Comparison of ENCODE assay signal across 23 cellular contexts in genomic region chr3:115251509-115251908, GRCh38.
DNase-seq lines count a peak whose midpoint lies in the region; ATAC-seq, FAIRE-seq and TF ChIP-seq lines count a peak whose summit lies in the region.
"Had no signal": no experiment of that assay in that cellular context is flagged by ENCODE, and none has a peak within 500 bp of the region (broad histone marks: within the 10 kb centered on the region; RNA-seq: fewer than 3 reads in every experiment).

No MANE protein-coding gene starts in this region.

- H3K79me2 ChIP-seq in PC-3 (ENCODE audit: low read length) (no peaks in the 10 kb centered on the region), keratinocyte (ENCODE audit: control insufficient read depth, insufficient read depth, low read length) (no peaks in the 10 kb centered on the region)

- H3K9me3 ChIP-seq in PC-3 (ENCODE audit: low read length), result no peaks in the 10 kb centered on the region
- H3K9me3 ChIP-seq in keratinocyte (ENCODE audit: control insufficient read depth, low read depth, low read length), result no peaks in the 10 kb centered on the region

- FAIRE-seq in bronchial epithelial cell (lab: Jason Lieb, UNC) (no peak), keratinocyte (lab: Jason Lieb, UNC) (peak; percentile 5)
- FAIRE-seq: GM12892, GM18507 had no signal

- POLR2A ChIA-PET in PC-3 (lab: Charles Lee; ENCODE audit: unreplicated experiment), result no interaction called here

- TF ChIP-seq CTCF in PC-3 (conservative IDR thresholded peaks at IDR 0.05; ENCODE audit: low read depth, low read length) (no peak), bronchial epithelial cell (IDR thresholded peaks at IDR 0.05; ENCODE audit: insufficient read depth, low read length, severe bottlenecking) (no peak), keratinocyte (optimal IDR thresholded peaks at IDR 0.05 in 1 of 3, IDR thresholded peaks at IDR 0.05 in 1 of 3, conservative IDR thresholded peaks at IDR 0.05 in 1 of 3; ENCODE audit: extremely low read depth in 1 of 3, insufficient read depth in 2 of 3, low read length in 3 of 3) (no peak)

- H3K9me1 ChIP-seq in keratinocyte (ENCODE audit: control insufficient read depth, extremely low read depth, insufficient read depth, low read length), result no peaks in the 10 kb centered on the region

- ATAC-seq in PC-3 (peak; percentile 59), HG02571 (IDR thresholded peaks at IDR 0.05; ENCODE audit: unreplicated experiment) (no peak)
- ATAC-seq: GM23338 had no signal

- H3F3A ChIP-seq in PC-3 (ENCODE audit: low read length, unreplicated experiment), result no peaks in the 10 kb centered on the region

- H3K4me2 ChIP-seq in PC-3 (ENCODE audit: low read length), result no peak overlapping the region
- H3K4me2 ChIP-seq in keratinocyte (ENCODE audit: control insufficient read depth, extremely low read depth, insufficient read depth, low read depth, low read length), result no peak overlapping the region
- H3K4me2 ChIP-seq: GM23338 had no signal

- dilution Hi-C loops in keratinocyte (cut with MboI; ENCODE audit: extremely low pct_ligation_motif_present, low sequenced_read_pairs), result no loop called here

- H3K4me1 ChIP-seq in PC-3 (ENCODE audit: insufficient read depth, low read length) (peaks cover 24% of the 10 kb centered on the region), keratinocyte (ENCODE audit: control insufficient read depth, extremely low read depth, insufficient read depth, low read length) (peaks cover 11% of the 10 kb centered on the region)

- CTCF ChIA-PET in PC-3 (lab: Charles Lee), result no interaction called here

- H4K20me1 ChIP-seq in PC-3 (ENCODE audit: low read length) (no peaks in the 10 kb centered on the region), keratinocyte (ENCODE audit: control insufficient read depth, extremely low read depth, insufficient read depth, low read length) (no peaks in the 10 kb centered on the region)

- BruUV-seq in PC-3 (replicated peaks; lab: Mats Ljungman, UMichigan), result no TSS peak

- H3K36me3 ChIP-seq in PC-3 (ENCODE audit: low read depth, low read length) (no peaks in the 10 kb centered on the region), bronchial epithelial cell (ENCODE audit: control insufficient read depth, insufficient read depth, low read length) (no peaks in the 10 kb centered on the region), keratinocyte (ENCODE audit: control insufficient read depth in 2 of 2, extremely low read depth in 1 of 2, insufficient read depth in 2 of 2, low read length in 2 of 2) (no peaks in the 10 kb centered on the region)
- H3K36me3 ChIP-seq: MG63 had no signal

- DNase-seq in COLO829 (ENCODE audit: low spot score), result peak; percentile 17
- peak; percentile 52 for DNase-seq in PC-3
- peak; percentile 52 for DNase-seq in bronchial epithelial cell (ENCODE audit: low read depth)
- DNase-seq in keratinocyte (ENCODE audit: low read depth, low spot score), result no peak
- no peak for DNase-seq in dedifferentiated amniotic fluid mesenchymal stem cell (ENCODE audit: extremely low spot score)
- DNase-seq in DMS114 treated with DMSO at 0.1 percent for 48 hours (lab: John Stamatoyannopoulos, UW; ENCODE audit: unreplicated experiment), result no peak
- DNase-seq in NCI-H146 (lab: John Stamatoyannopoulos, UW), result no peak
- DNase-seq: Calu3; CD4-positive, alpha-beta memory T cell; DMS53; EL; KG1; MG63; NCI-H1048; NCI-H1436 treated with DMSO at 0.1 percent for 48 hours; NCI-H2029 treated with DMSO at 0.1 percent for 48 hours; NCI-H2171 treated with DMSO at 0.1 percent for 48 hours; NCI-H748 treated with DMSO at 0.1 percent for 48 hours; SIG-M5 had no signal

- H3K27ac ChIP-seq in PC-3 (ENCODE audit: low read length) (no peak overlapping the region), keratinocyte (ENCODE audit: control insufficient read depth, insufficient read depth, low read length) (no peak overlapping the region)

- H2AFZ ChIP-seq in PC-3 (ENCODE audit: low read length) (no peak overlapping the region), keratinocyte (ENCODE audit: control insufficient read depth, low read length) (no peak overlapping the region)
- H2AFZ ChIP-seq: GM23338 had no signal

- H3K9ac ChIP-seq in PC-3 (ENCODE audit: low read length) (no peak overlapping the region), keratinocyte (ENCODE audit: control insufficient read depth, extremely low read depth, insufficient read depth, low read length) (no peak overlapping the region)

- intact Hi-C loops in PC-3 (cut with micrococcal nuclease), result no loop called here

- no peaks in the 10 kb centered on the region for H3K9me2 ChIP-seq in PC-3 (replicated peaks; ENCODE audit: low read length)

- no peak overlapping the region for H3K4me3 ChIP-seq in PC-3 (ENCODE audit: low read length)
- H3K4me3 ChIP-seq in bronchial epithelial cell (ENCODE audit: low read depth, low read length), result no peak overlapping the region
- no peak overlapping the region for H3K4me3 ChIP-seq in keratinocyte (ENCODE audit: control insufficient read depth in 2 of 3, extremely low read depth in 1 of 3, insufficient read depth in 2 of 3, low read depth in 1 of 3, low read length in 3 of 3)
- H3K4me3 ChIP-seq: GM23338, MG63 had no signal

- H3K27me3 ChIP-seq in PC-3 (ENCODE audit: low read length), result no peaks in the 10 kb centered on the region
- H3K27me3 ChIP-seq in bronchial epithelial cell (ENCODE audit: control insufficient read depth, insufficient read depth, low read length), result no peaks in the 10 kb centered on the region
- no peaks in the 10 kb centered on the region for H3K27me3 ChIP-seq in keratinocyte (ENCODE audit: control insufficient read depth, extremely low read depth, insufficient read depth, low read length)
- H3K27me3 ChIP-seq: MG63 had no signal

Comparison
In these comparisons a context has a peak if more than half of its experiments do, and no peak if none do; other contexts are left out.
1. DNase-seq: peak in COLO829 (single experiment), PC-3 (single experiment) and bronchial epithelial cell (single experiment); none in keratinocyte (single experiment), dedifferentiated amniotic fluid mesenchymal stem cell (single experiment), DMS114 treated with DMSO at 0.1 percent for 48 hours (single experiment) and NCI-H146 (single experiment).